ENCODE assay signal across 1 cellular context in the genomic region with DNA sequence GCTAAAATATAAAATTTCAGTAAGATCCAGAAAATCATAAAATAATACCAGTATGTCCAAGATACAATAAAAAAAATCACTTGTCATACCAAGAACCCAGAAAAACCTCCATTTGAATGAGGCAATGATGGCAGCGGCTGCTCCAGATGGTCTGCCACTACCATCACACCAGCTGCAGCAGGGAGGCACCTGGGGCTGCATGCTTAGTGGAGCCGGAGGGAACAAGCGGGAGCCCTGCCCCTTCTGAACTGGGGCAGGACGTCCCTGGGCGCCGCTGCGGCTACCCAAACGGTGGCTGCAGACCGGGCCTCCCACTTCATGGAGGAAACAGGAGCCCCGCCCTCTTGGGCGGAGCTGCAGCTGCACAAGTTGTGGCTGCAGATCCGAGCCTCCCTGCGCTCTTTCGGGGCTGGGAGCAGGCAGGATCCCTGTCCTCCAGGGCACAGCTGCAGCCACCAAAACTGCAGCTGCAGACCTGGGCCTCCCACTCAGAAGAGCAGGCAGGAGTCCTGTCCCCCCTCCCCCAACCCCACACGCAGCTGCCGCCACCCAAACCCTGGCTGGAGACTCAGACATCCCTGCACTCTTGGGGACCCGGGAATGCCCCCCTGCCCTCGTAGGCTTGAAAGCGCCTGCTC.
TF ChIP-seq lines count a peak whose summit lies in the region.

No MANE protein-coding gene starts in this region.

TF ChIP-seq in HepG2, 621 proteins besides CTCF, POLR2A, EP300 and RAD21 (continued from another document and continues in another):
- TF ChIP-seq KAT8 (CRISPR knock-in tag; IDR thresholded peaks at IDR 0.05) (0 out of 2 replicates have a peak, but pooled peaks have one; percentile 35), MTF2 (CRISPR knock-in tag; IDR thresholded peaks at IDR 0.05; ENCODE audit: borderline replicate concordance) (no peak), HMG20B (CRISPR knock-in tag; conservative IDR thresholded peaks at IDR 0.05) (no peak), ZNF256 (CRISPR knock-in tag; conservative IDR thresholded peaks at IDR 0.05) (0 out of 2 replicates have a peak, but pooled peaks have one; percentile 31), KLF12 (CRISPR knock-in tag; IDR thresholded peaks at IDR 0.05; ENCODE audit: borderline replicate concordance) (peak; percentile 74; the same call in 1 of the 2 replicates), ZBTB21 (CRISPR knock-in tag; IDR thresholded peaks at IDR 0.05) (no peak), MYC (CRISPR knock-in tag; IDR thresholded peaks at IDR 0.05; ENCODE audit: borderline replicate concordance) (peak; percentile 57; the same call in 1 of the 2 replicates), NCOA2 (CRISPR knock-in tag; IDR thresholded peaks at IDR 0.05) (peak; percentile 28; the same call in 1 of the 2 replicates), HOXA3 (CRISPR knock-in tag; IDR thresholded peaks at IDR 0.05) (peak; percentile 74), ZMAT3 (CRISPR knock-in tag; conservative IDR thresholded peaks at IDR 0.05) (0 out of 2 replicates have a peak, but pooled peaks have one; percentile 39), ELF1 (CRISPR knock-in tag; IDR thresholded peaks at IDR 0.05) (peak; percentile 21), RFXAP (CRISPR knock-in tag; IDR thresholded peaks at IDR 0.05; ENCODE audit: borderline replicate concordance) (peak; percentile 53; the same call in 1 of the 2 replicates), ZNF331 (CRISPR knock-in tag; IDR thresholded peaks at IDR 0.05) (peak; percentile 33; the same call in 1 of the 2 replicates), MED1 (CRISPR knock-in tag; IDR thresholded peaks at IDR 0.05) (0 out of 2 replicates have a peak, but pooled peaks have one; percentile 30), FOXC1 (CRISPR knock-in tag; IDR thresholded peaks at IDR 0.05; ENCODE audit: borderline replicate concordance) (0 out of 2 replicates have a peak, but pooled peaks have one; percentile 14), DNMT1 (CRISPR knock-in tag; IDR thresholded peaks at IDR 0.05) (0 out of 2 replicates have a peak, but pooled peaks have one; percentile 33), SOX13 (IDR thresholded peaks at IDR 0.05) (0 out of 2 replicates have a peak, but pooled peaks have one; percentile 27), SOX13 (CRISPR knock-in tag; conservative IDR thresholded peaks at IDR 0.05 in 1 of 2, IDR thresholded peaks at IDR 0.05 in 1 of 2) (no peak), ZFP37 (CRISPR knock-in tag; IDR thresholded peaks at IDR 0.05; ENCODE audit: borderline replicate concordance) (0 out of 2 replicates have a peak, but pooled peaks have one; percentile 31), RBAK (CRISPR knock-in tag; IDR thresholded peaks at IDR 0.05) (no peak), ZNF776 (CRISPR knock-in tag; IDR thresholded peaks at IDR 0.05) (no peak), NFYB (CRISPR knock-in tag; IDR thresholded peaks at IDR 0.05) (no peak), YY1 (IDR thresholded peaks at IDR 0.05; ENCODE audit: insufficient read depth, insufficient replicate concordance, low read depth, low read length) (peak; percentile 74), SAP130 (CRISPR knock-in tag; IDR thresholded peaks at IDR 0.05; ENCODE audit: low read depth) (no peak), AGO1 (IDR thresholded peaks at IDR 0.05; ENCODE audit: low read depth, low read length, poor library complexity, severe bottlenecking) (peak; percentile 43), REPIN1 (CRISPR knock-in tag; IDR thresholded peaks at IDR 0.05; ENCODE audit: borderline replicate concordance, low read depth) (0 out of 2 replicates have a peak, but pooled peaks have one; percentile 1), ARNT2 (CRISPR knock-in tag; IDR thresholded peaks at IDR 0.05; ENCODE audit: low read depth) (0 out of 2 replicates have a peak, but pooled peaks have one; percentile 46), SPEN (CRISPR knock-in tag; IDR thresholded peaks at IDR 0.05; ENCODE audit: low read depth) (0 out of 2 replicates have a peak, but pooled peaks have one; percentile 34), HDAC2 (CRISPR knock-in tag; IDR thresholded peaks at IDR 0.05) (peak; percentile 52; the same call in 1 of the 2 replicates), GABPB1 (CRISPR knock-in tag; IDR thresholded peaks at IDR 0.05) (peak; percentile 58; the same call in 1 of the 2 replicates)
- TF ChIP-seq, protein P1, sequence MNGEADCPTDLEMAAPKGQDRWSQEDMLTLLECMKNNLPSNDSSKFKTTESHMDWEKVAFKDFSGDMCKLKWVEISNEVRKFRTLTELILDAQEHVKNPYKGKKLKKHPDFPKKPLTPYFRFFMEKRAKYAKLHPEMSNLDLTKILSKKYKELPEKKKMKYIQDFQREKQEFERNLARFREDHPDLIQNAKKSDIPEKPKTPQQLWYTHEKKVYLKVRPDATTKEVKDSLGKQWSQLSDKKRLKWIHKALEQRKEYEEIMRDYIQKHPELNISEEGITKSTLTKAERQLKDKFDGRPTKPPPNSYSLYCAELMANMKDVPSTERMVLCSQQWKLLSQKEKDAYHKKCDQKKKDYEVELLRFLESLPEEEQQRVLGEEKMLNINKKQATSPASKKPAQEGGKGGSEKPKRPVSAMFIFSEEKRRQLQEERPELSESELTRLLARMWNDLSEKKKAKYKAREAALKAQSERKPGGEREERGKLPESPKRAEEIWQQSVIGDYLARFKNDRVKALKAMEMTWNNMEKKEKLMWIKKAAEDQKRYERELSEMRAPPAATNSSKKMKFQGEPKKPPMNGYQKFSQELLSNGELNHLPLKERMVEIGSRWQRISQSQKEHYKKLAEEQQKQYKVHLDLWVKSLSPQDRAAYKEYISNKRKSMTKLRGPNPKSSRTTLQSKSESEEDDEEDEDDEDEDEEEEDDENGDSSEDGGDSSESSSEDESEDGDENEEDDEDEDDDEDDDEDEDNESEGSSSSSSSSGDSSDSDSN (CRISPR knock-in tag; IDR thresholded peaks at IDR 0.05): peak; percentile 59; the same call in 1 of the 2 replicates
- TF ChIP-seq, protein P2, sequence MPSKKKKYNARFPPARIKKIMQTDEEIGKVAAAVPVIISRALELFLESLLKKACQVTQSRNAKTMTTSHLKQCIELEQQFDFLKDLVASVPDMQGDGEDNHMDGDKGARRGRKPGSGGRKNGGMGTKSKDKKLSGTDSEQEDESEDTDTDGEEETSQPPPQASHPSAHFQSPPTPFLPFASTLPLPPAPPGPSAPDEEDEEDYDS (CRISPR knock-in tag; IDR thresholded peaks at IDR 0.05): peak; percentile 50
- TF ChIP-seq, protein P3, sequence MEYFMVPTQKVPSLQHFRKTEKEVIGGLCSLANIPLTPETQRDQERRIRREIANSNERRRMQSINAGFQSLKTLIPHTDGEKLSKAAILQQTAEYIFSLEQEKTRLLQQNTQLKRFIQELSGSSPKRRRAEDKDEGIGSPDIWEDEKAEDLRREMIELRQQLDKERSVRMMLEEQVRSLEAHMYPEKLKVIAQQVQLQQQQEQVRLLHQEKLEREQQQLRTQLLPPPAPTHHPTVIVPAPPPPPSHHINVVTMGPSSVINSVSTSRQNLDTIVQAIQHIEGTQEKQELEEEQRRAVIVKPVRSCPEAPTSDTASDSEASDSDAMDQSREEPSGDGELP (IDR thresholded peaks at IDR 0.05; ENCODE audit: borderline replicate concordance, low read depth): peak; percentile 68; the same call in 1 of the 2 replicates
- TF ChIP-seq, protein P4, sequence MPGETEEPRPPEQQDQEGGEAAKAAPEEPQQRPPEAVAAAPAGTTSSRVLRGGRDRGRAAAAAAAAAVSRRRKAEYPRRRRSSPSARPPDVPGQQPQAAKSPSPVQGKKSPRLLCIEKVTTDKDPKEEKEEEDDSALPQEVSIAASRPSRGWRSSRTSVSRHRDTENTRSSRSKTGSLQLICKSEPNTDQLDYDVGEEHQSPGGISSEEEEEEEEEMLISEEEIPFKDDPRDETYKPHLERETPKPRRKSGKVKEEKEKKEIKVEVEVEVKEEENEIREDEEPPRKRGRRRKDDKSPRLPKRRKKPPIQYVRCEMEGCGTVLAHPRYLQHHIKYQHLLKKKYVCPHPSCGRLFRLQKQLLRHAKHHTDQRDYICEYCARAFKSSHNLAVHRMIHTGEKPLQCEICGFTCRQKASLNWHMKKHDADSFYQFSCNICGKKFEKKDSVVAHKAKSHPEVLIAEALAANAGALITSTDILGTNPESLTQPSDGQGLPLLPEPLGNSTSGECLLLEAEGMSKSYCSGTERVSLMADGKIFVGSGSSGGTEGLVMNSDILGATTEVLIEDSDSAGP (CRISPR knock-in tag; IDR thresholded peaks at IDR 0.05; ENCODE audit: borderline replicate concordance): peak; percentile 34; the same call in 1 of the 2 replicates
- TF ChIP-seq, protein P5, sequence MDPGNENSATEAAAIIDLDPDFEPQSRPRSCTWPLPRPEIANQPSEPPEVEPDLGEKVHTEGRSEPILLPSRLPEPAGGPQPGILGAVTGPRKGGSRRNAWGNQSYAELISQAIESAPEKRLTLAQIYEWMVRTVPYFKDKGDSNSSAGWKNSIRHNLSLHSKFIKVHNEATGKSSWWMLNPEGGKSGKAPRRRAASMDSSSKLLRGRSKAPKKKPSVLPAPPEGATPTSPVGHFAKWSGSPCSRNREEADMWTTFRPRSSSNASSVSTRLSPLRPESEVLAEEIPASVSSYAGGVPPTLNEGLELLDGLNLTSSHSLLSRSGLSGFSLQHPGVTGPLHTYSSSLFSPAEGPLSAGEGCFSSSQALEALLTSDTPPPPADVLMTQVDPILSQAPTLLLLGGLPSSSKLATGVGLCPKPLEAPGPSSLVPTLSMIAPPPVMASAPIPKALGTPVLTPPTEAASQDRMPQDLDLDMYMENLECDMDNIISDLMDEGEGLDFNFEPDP (CRISPR knock-in tag; conservative IDR thresholded peaks at IDR 0.05): no peak
- TF ChIP-seq, protein P6, sequence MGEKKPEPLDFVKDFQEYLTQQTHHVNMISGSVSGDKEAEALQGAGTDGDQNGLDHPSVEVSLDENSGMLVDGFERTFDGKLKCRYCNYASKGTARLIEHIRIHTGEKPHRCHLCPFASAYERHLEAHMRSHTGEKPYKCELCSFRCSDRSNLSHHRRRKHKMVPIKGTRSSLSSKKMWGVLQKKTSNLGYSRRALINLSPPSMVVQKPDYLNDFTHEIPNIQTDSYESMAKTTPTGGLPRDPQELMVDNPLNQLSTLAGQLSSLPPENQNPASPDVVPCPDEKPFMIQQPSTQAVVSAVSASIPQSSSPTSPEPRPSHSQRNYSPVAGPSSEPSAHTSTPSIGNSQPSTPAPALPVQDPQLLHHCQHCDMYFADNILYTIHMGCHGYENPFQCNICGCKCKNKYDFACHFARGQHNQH (CRISPR knock-in tag; IDR thresholded peaks at IDR 0.05): 0 out of 2 replicates have a peak, but pooled peaks have one; percentile 24
- TF ChIP-seq, protein P7, sequence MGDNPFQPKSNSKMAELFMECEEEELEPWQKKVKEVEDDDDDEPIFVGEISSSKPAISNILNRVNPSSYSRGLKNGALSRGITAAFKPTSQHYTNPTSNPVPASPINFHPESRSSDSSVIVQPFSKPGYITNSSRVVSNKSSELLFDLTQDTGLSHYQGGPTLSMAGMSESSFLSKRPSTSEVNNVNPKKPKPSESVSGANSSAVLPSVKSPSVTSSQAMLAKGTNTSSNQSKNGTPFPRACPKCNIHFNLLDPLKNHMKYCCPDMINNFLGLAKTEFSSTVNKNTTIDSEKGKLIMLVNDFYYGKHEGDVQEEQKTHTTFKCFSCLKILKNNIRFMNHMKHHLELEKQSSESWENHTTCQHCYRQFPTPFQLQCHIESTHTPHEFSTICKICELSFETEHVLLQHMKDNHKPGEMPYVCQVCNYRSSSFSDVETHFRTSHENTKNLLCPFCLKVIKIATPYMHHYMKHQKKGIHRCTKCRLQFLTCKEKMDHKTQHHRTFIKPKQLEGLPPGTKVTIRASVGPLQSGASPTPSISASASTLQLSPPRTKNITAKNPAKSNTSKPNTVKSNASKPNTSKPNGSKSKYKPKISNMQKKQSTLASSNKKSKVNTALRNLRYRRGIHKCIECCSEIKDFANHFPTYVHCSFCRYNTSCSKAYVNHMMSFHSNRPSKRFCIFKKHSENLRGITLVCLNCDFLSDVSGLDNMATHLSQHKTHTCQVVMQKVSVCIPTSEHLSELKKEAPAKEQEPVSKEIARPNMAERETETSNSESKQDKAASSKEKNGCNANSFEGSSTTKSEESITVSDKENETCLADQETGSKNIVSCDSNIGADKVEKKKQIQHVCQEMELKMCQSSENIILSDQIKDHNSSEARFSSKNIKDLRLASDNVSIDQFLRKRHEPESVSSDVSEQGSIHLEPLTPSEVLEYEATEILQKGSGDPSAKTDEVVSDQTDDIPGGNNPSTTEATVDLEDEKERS (CRISPR knock-in tag; IDR thresholded peaks at IDR 0.05): peak; percentile 86
- TF ChIP-seq, protein P8, sequence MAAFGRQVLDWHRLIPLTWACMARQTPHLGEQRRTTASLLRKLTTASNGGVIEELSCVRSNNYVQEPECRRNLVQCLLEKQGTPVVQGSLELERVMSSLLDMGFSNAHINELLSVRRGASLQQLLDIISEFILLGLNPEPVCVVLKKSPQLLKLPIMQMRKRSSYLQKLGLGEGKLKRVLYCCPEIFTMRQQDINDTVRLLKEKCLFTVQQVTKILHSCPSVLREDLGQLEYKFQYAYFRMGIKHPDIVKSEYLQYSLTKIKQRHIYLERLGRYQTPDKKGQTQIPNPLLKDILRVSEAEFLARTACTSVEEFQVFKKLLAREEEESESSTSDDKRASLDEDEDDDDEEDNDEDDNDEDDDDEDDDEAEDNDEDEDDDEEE (CRISPR knock-in tag; IDR thresholded peaks at IDR 0.05): peak; percentile 53; the same call in 1 of the 2 replicates
- TF ChIP-seq, protein P9, sequence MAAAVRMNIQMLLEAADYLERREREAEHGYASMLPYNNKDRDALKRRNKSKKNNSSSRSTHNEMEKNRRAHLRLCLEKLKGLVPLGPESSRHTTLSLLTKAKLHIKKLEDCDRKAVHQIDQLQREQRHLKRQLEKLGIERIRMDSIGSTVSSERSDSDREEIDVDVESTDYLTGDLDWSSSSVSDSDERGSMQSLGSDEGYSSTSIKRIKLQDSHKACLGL (CRISPR knock-in tag; IDR thresholded peaks at IDR 0.05): peak; percentile 36; the same call in 1 of the 2 replicates
- TF ChIP-seq, protein P10, sequence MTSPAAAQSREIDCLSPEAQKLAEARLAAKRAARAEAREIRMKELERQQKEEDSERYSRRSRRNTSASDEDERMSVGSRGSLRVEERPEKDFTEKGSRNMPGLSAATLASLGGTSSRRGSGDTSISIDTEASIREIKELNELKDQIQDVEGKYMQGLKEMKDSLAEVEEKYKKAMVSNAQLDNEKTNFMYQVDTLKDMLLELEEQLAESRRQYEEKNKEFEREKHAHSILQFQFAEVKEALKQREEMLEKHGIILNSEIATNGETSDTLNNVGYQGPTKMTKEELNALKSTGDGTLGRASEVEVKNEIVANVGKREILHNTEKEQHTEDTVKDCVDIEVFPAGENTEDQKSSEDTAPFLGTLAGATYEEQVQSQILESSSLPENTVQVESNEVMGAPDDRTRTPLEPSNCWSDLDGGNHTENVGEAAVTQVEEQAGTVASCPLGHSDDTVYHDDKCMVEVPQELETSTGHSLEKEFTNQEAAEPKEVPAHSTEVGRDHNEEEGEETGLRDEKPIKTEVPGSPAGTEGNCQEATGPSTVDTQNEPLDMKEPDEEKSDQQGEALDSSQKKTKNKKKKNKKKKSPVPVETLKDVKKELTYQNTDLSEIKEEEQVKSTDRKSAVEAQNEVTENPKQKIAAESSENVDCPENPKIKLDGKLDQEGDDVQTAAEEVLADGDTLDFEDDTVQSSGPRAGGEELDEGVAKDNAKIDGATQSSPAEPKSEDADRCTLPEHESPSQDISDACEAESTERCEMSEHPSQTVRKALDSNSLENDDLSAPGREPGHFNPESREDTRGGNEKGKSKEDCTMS (CRISPR knock-in tag; conservative IDR thresholded peaks at IDR 0.05): no peak
- TF ChIP-seq, protein P11, sequence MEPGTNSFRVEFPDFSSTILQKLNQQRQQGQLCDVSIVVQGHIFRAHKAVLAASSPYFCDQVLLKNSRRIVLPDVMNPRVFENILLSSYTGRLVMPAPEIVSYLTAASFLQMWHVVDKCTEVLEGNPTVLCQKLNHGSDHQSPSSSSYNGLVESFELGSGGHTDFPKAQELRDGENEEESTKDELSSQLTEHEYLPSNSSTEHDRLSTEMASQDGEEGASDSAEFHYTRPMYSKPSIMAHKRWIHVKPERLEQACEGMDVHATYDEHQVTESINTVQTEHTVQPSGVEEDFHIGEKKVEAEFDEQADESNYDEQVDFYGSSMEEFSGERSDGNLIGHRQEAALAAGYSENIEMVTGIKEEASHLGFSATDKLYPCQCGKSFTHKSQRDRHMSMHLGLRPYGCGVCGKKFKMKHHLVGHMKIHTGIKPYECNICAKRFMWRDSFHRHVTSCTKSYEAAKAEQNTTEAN (CRISPR knock-in tag; conservative IDR thresholded peaks at IDR 0.05): 0 out of 2 replicates have a peak, but pooled peaks have one; percentile 21
